ENCODE assay signal across 8 cellular contexts in the genomic region with DNA sequence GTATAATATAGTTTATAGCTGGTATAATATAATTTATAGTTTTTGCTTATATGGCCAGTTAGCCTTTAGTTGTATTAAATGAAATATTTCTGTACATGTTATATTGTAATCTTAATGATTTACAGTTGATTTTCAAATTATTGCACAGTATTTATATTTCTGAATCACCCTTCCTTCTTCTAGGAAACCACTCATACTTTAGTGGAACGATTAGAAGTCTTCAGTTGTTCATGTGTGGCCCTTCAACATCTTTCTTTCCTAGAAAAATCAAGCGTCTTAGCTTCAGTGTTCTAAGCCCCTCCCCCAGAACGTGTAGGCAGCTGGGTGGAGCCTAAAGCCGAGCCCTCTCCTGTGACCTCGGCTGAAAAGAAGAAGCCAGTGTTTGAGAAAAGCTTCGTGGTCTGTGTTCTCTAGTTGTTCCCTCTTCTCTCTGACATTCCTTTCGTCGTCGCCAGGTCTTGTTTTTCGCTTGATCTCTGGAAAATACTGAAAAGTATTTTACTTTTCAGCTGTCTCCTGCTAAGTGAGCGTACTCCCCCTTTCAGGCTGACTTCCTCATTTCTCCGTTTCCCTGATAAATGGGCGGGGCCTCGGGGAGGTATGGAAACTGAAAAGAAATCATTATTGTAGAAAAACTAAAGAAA. TPM values are rescaled to one million over a fixed set of nuclear protein-coding genes. Genes with fewer than 3 reads are reported as not detected.
DNase-seq lines count a peak whose midpoint lies in the region; ATAC-seq, FAIRE-seq and TF ChIP-seq lines count a peak whose summit lies in the region.

A gene with protein sequence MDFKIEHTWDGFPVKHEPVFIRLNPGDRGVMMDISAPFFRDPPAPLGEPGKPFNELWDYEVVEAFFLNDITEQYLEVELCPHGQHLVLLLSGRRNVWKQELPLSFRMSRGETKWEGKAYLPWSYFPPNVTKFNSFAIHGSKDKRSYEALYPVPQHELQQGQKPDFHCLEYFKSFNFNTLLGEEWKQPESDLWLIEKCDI (plus strand): TSS at position 342 of the 644 bp plus-strand sequence. CDS start 6,459 bp downstream, outside the sequence.

- H2AFZ ChIP-seq in smooth muscle cell (ENCODE audit: low read depth): peak within 1 kb of the TSS; percentile 98

- H3F3A ChIP-seq in smooth muscle cell (ENCODE audit: low read depth): peaks cover 8% of the 10 kb centered on the region

- H3K36me3 ChIP-seq in smooth muscle cell (ENCODE audit: low read depth): no peaks in the 10 kb centered on the region

- no peaks in the 10 kb centered on the region for H3K9me3 ChIP-seq in smooth muscle cell (replicated peaks; ENCODE audit: low read depth)

- peak within 1 kb of the TSS; percentile 94 for H3K27ac ChIP-seq in smooth muscle cell (ENCODE audit: low read depth)

- peak within 1 kb of the TSS; percentile 88 for H3K9ac ChIP-seq in smooth muscle cell (ENCODE audit: low read depth)

- peak; percentile 61 for FAIRE-seq in GM12891 (lab: Jason Lieb, UNC)

- WGBS in smooth muscle cell (ENCODE audit: low lambda C conversion rate): 1% methylated on average over 14 of the region's 14 CpGs

- ATAC-seq in HG02588 (IDR thresholded peaks at IDR 0.05; ENCODE audit: unreplicated experiment): peak; percentile 41

- H3K79me2 ChIP-seq in smooth muscle cell (ENCODE audit: low read depth): peaks cover 17% of the 10 kb centered on the region

- H3K27me3 ChIP-seq in smooth muscle cell (ENCODE audit: low read depth): no peaks in the 10 kb centered on the region

- DNase-seq in GM12891 (ENCODE audit: insufficient read length, low spot score): peak; percentile 43
- peak; percentile 54 for DNase-seq in NCI-H1048 (lab: John Stamatoyannopoulos, UW)
- DNase-seq in UCSD-AML1 (lab: John Stamatoyannopoulos, UW; ENCODE audit: unreplicated experiment): peak; percentile 67
- peak; percentile 26 to 70 for DNase-seq in T47D (ENCODE audit: low read depth in 1 of 2, low spot score in 1 of 2)
- DNase-seq in iPS-NIHi11 (ENCODE audit: low spot score): peak; percentile 75
- peak; percentile 2 for DNase-seq in smooth muscle cell (lab: John Stamatoyannopoulos, UW; ENCODE audit: unreplicated experiment)
- DNase-seq in cortex of kidney (lab: John Stamatoyannopoulos, UW): no peak

- H3K4me3 ChIP-seq in smooth muscle cell: peak within 1 kb of the TSS; percentile 84

- peak; percentile 92 for TF ChIP-seq POLR2A in GM12891 (IDR thresholded peaks at IDR 0.05; ENCODE audit: low read depth, low read length)

- no peak for TF ChIP-seq CTCF in smooth muscle cell (IDR thresholded peaks at IDR 0.05; ENCODE audit: borderline replicate concordance, insufficient read depth, poor library complexity, severe bottlenecking)

- peak within 1 kb of the TSS; percentile 89 for H3K4me2 ChIP-seq in smooth muscle cell

- H4K20me1 ChIP-seq in smooth muscle cell (ENCODE audit: low read depth): no peaks in the 10 kb centered on the region

- peaks cover 12% of the 10 kb centered on the region for H3K4me1 ChIP-seq in smooth muscle cell (ENCODE audit: low read depth)

- in situ Hi-C loops in T47D (cut with HindIII; ENCODE audit: low pct_unique_long_range_greater_than_20kb, low sequenced_read_pairs): no loop called here

TF ChIP-seq in GM12891, 5 proteins besides CTCF, POLR2A, EP300 and RAD21:
- TF ChIP-seq POLR2AphosphoS5 (IDR thresholded peaks at IDR 0.05; ENCODE audit: low read depth, low read length) (peak; percentile 92), PAX5 (IDR thresholded peaks at IDR 0.05; ENCODE audit: insufficient read depth, low read length, severe bottlenecking) (no peak), TAF1 (IDR thresholded peaks at IDR 0.05; ENCODE audit: low read depth, low read length) (peak; percentile 70; the same call in 1 of the 2 replicates), POU2F2 (IDR thresholded peaks at IDR 0.05; ENCODE audit: low read depth, low read length) (0 out of 2 replicates have a peak, but pooled peaks have one; percentile 27), SPI1 (IDR thresholded peaks at IDR 0.05; ENCODE audit: low read depth, low read length) (peak; percentile 94)

RNA-seq across cellular contexts. Expression of the gene that starts here (rescaled TPM):
- 14.5 TPM for polyA plus RNA-seq in GM12891 (2012; ENCODE audit: low read depth, missing spikeins)
- 15.6 and 25.3 TPM in 2 replicates for total RNA-seq in smooth muscle cell
- polyA plus RNA-seq in smooth muscle cell: 4.1 and 5.7 TPM in 2 replicates
